Comparison of ENCODE assay signal across 7 cellular contexts in genomic region chr7:10316488-10316887, GRCh38.
"Had no signal": no experiment of that assay in that cellular context is flagged by ENCODE, and none has a peak within 500 bp of the region (broad histone marks: within the 10 kb centered on the region; RNA-seq: fewer than 3 reads in every experiment).

No MANE protein-coding gene starts in this region.

- H2AFZ ChIP-seq: GM23248 had no signal

- ATAC-seq: HepG2 had no signal

- DNase-seq: GM23248, GOT3, H9, HCEC 1CT, KG1 had no signal

- H3K9ac ChIP-seq: GM23248 had no signal

- H3K27ac ChIP-seq: GM23248, HL-60 had no signal

- H3K4me3 ChIP-seq: GM23248 had no signal
